In the genomic region with DNA sequence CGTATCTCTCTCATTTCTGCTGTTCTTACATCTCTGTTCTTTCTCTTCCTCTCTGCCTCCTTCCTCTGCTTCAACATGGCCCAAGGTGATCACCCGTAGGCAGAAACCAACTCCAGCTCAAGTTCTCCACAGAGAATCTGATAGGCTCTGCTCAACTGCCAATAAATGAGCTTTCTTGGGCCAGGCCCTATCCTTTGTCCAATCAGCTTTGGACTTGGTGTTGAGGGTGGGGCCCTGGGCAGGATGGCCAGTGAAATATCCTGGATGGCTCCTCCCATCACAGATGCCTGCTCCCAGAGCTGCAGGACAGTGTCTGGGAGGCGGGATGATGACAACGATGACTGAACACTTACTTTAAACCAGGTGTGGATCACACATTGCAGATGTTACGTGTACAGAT, we compare ENCODE assay signal across 1 cellular context.
TF ChIP-seq lines count a peak whose summit lies in the region.

No MANE protein-coding gene starts in this region.

TF ChIP-seq in HepG2, 621 proteins besides CTCF, POLR2A, EP300 and RAD21:
- TF ChIP-seq FIP1L1 (IDR thresholded peaks at IDR 0.05; ENCODE audit: borderline replicate concordance, insufficient read depth, low read depth, low read length) (no peak), STAG1 (CRISPR knock-in tag; IDR thresholded peaks at IDR 0.05) (no peak), JARID2 (CRISPR knock-in tag; IDR thresholded peaks at IDR 0.05; ENCODE audit: insufficient replicate concordance) (no peak), NFYC (CRISPR knock-in tag; IDR thresholded peaks at IDR 0.05) (peak; percentile 50)
